Comparison of ENCODE assay signal across 14 cellular contexts in genomic region chr5:51201024-51201423, GRCh38.
"Had no signal": no experiment of that assay in that cellular context is flagged by ENCODE, and none has a peak within 500 bp of the region (broad histone marks: within the 10 kb centered on the region; RNA-seq: fewer than 3 reads in every experiment).

No MANE protein-coding gene starts in this region.

- DNase-seq: activated CD4-positive, alpha-beta T cell treated with anti-CD3 and anti-CD28 coated beads for 4 hours; activated CD8-positive, alpha-beta memory T cell treated with anti-CD3 and anti-CD28 coated beads, Interleukin-2, amount 50 U/mL, for 48 hours; activated CD8-positive, alpha-beta T cell treated with anti-CD3 and anti-CD28 coated beads, Interleukin-2, amount 10 ng/mL, durations not matched to agents 7 days and 5 days; activated naive CD8-positive, alpha-beta T cell treated with anti-CD3 and anti-CD28 coated beads, Interleukin-2, amount 10 ng/mL, durations not matched to agents 7 days and 5 days; anterior cingulate cortex; esophagus squamous epithelium; foreskin fibroblast; head of caudate nucleus; left lung; natural killer cell; posterior cingulate gyrus; thyroid gland; uterus; WERI-Rb-1 had no signal

- ATAC-seq: activated CD8-positive, alpha-beta T cell treated with anti-CD3 and anti-CD28 coated beads, Interleukin-2, amount 10 ng/mL, durations not matched to agents 7 days and 5 days; left lung; natural killer cell had no signal
